24 cellular contexts compared by ENCODE assay signal in the genomic region with DNA sequence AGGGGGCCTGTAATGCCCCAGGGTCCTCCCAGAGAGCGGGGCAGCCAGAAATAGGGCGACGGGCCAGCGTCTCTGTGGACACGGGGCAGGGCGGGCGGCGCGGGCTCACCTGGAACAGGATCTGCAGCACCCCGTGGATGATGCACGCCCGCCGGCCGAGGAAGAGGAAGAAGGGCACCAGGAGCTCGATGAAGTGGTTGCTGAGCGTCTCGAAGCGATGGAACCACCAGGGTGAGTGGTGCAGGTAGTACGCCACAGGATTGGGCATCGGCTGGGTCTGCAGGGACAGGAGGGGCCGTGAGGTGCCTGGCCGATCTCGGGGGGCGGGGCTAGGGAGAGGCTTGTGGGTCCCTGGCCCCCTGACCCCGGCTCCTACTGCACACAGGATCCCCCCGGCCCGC.
DNase-seq lines count a peak whose midpoint lies in the region; ATAC-seq and TF ChIP-seq lines count a peak whose summit lies in the region.
"Had no signal": no experiment of that assay in that cellular context is flagged by ENCODE, and none has a peak within 500 bp of the region (broad histone marks: within the 10 kb centered on the region; RNA-seq: fewer than 3 reads in every experiment).

No MANE protein-coding gene starts in this region.

- no peak overlapping the region for H3K27ac Mint-ChIP-seq in activated CD4-positive, alpha-beta T cell treated with anti-CD3 and anti-CD28 coated beads for 36 hours
- no peak overlapping the region for H3K27ac Mint-ChIP-seq in activated CD4-positive, alpha-beta T cell treated with anti-CD3 and anti-CD28 coated beads, Interleukin-2, amount 10 ng/mL, durations not matched to agents 7 days and 5 days
- no peak overlapping the region for H3K27ac Mint-ChIP-seq in glutamatergic neuron (ENCODE audit: unreplicated experiment)
- H3K27ac Mint-ChIP-seq: CD8-positive, alpha-beta T cell had no signal

- no peaks in the 10 kb centered on the region for H3K4me1 Mint-ChIP-seq in activated CD4-positive, alpha-beta T cell treated with anti-CD3 and anti-CD28 coated beads for 36 hours
- H3K4me1 Mint-ChIP-seq in activated CD4-positive, alpha-beta T cell treated with anti-CD3 and anti-CD28 coated beads, Interleukin-2, amount 10 ng/mL, durations not matched to agents 7 days and 5 days, result no peaks in the 10 kb centered on the region
- no peaks in the 10 kb centered on the region for H3K4me1 Mint-ChIP-seq in glutamatergic neuron (ENCODE audit: low read depth, unreplicated experiment)

- H3K36me3 ChIP-seq in BE2C, result no peaks in the 10 kb centered on the region
- H3K36me3 ChIP-seq: SJSA1 had no signal

- no peaks in the 10 kb centered on the region for H3K27me3 ChIP-seq in BE2C
- H3K27me3 ChIP-seq: SJSA1 had no signal

- CTCF ChIA-PET in activated CD4-positive, alpha-beta T cell treated with anti-CD3 and anti-CD28 coated beads for 36 hours (lab: Charles Lee), result interaction anchor here (0.6 kb wide), 1 partner anchor 451 kb away, joined by 3 read pairs; no protein-coding TSS in a partner anchor
- CTCF ChIA-PET in activated CD4-positive, alpha-beta T cell treated with anti-CD3 and anti-CD28 coated beads, Interleukin-2, amount 10 ng/mL, durations not matched to agents 7 days and 5 days (lab: Charles Lee), result no interaction called here

- no peak overlapping the region for H3K4me3 Mint-ChIP-seq in activated CD4-positive, alpha-beta T cell treated with anti-CD3 and anti-CD28 coated beads for 36 hours
- no peak overlapping the region for H3K4me3 Mint-ChIP-seq in activated CD4-positive, alpha-beta T cell treated with anti-CD3 and anti-CD28 coated beads, Interleukin-2, amount 10 ng/mL, durations not matched to agents 7 days and 5 days
- H3K4me3 Mint-ChIP-seq in glutamatergic neuron (ENCODE audit: unreplicated experiment), result no peak overlapping the region
- H3K4me3 Mint-ChIP-seq: CD8-positive, alpha-beta T cell had no signal

- ATAC-seq in activated CD4-positive, alpha-beta T cell treated with anti-CD3 and anti-CD28 coated beads for 36 hours, result no peak
- ATAC-seq in GM18867 (IDR thresholded peaks at IDR 0.05; ENCODE audit: unreplicated experiment), result no peak
- ATAC-seq in left lobe of liver, result no peak
- ATAC-seq: CD8-positive, alpha-beta T cell; GM12878 had no signal

- 93 to 96% methylated on average over 27 of the region's 27 CpGs for WGBS in lower leg skin, 2 donors

- TF ChIP-seq POLR2A in lower leg skin (IDR thresholded peaks at IDR 0.05), result no peak

- no peaks in the 10 kb centered on the region for H3K9me3 Mint-ChIP-seq in activated CD4-positive, alpha-beta T cell treated with anti-CD3 and anti-CD28 coated beads for 36 hours (ENCODE audit: low read depth)
- no peaks in the 10 kb centered on the region for H3K9me3 Mint-ChIP-seq in activated CD4-positive, alpha-beta T cell treated with anti-CD3 and anti-CD28 coated beads, Interleukin-2, amount 10 ng/mL, durations not matched to agents 7 days and 5 days
- peaks cover 11% of the 10 kb centered on the region for H3K9me3 Mint-ChIP-seq in glutamatergic neuron (ENCODE audit: unreplicated experiment)
- H3K9me3 Mint-ChIP-seq: CD8-positive, alpha-beta T cell had no signal

- H3K27me3 Mint-ChIP-seq in activated CD4-positive, alpha-beta T cell treated with anti-CD3 and anti-CD28 coated beads for 36 hours, result no peaks in the 10 kb centered on the region
- H3K27me3 Mint-ChIP-seq in activated CD4-positive, alpha-beta T cell treated with anti-CD3 and anti-CD28 coated beads, Interleukin-2, amount 10 ng/mL, durations not matched to agents 7 days and 5 days, result no peaks in the 10 kb centered on the region
- no peaks in the 10 kb centered on the region for H3K27me3 Mint-ChIP-seq in glutamatergic neuron (ENCODE audit: unreplicated experiment)

- no peak for TF ChIP-seq CTCF in BE2C (IDR thresholded peaks at IDR 0.05; ENCODE audit: low read depth, low read length)
- TF ChIP-seq CTCF in glutamatergic neuron (IDR thresholded peaks at IDR 0.05; ENCODE audit: partially characterized antibody, unreplicated experiment), result no peak
- no peak for TF ChIP-seq CTCF in lower leg skin (IDR thresholded peaks at IDR 0.05)

- POLR2A ChIA-PET in activated CD4-positive, alpha-beta T cell treated with anti-CD3 and anti-CD28 coated beads for 36 hours (lab: Charles Lee), result no interaction called here
- POLR2A ChIA-PET in activated CD4-positive, alpha-beta T cell treated with anti-CD3 and anti-CD28 coated beads, Interleukin-2, amount 10 ng/mL, durations not matched to agents 7 days and 5 days (lab: Charles Lee), result no interaction called here

- intact Hi-C loops in activated CD4-positive, alpha-beta T cell treated with anti-CD3 and anti-CD28 coated beads for 36 hours (cut with DNase I, micrococcal nuclease), result no loop called here
- intact Hi-C loops in posterior vena cava (cut with DNase I) (no loop called here), lower leg skin (cut with DNase I; ENCODE audit: low total_unique reads) (no loop called here)

- no peak overlapping the region for H3K4me3 ChIP-seq in BE2C (ENCODE audit: low read depth, low read length)
- no peak overlapping the region for H3K4me3 ChIP-seq in lower leg skin (ENCODE audit: low read depth, poor library complexity, severe bottlenecking)
- H3K4me3 ChIP-seq: GM12878, SJSA1 had no signal

- peak; percentile 4 for DNase-seq in activated CD4-positive, alpha-beta T cell treated with anti-CD3 and anti-CD28 coated beads for 36 hours
- DNase-seq in activated CD4-positive, alpha-beta T cell treated with anti-CD3 and anti-CD28 coated beads, Interleukin-2, amount 10 ng/mL, durations not matched to agents 7 days and 5 days, result no peak
- DNase-seq in BE2C, result peak; percentile 14
- DNase-seq in glutamatergic neuron, result peak; percentile 10
- DNase-seq in posterior vena cava (ENCODE audit: low spot score), result peak; percentile 77
- no peak for DNase-seq in lower leg skin (ENCODE audit: low spot score in 2 of 2)
- no peak for DNase-seq in left lobe of liver (ENCODE audit: low spot score)
- DNase-seq: C1 segment of cervical spinal cord; CD8-positive, alpha-beta T cell; EL; GDM1; HCEC 1CT; KBM-7; NCI-H1105 treated with DMSO at 0.1 percent for 48 hours; NCI-H146; NCI-H1930; NCI-H2107; NCI-H446; NCI-H524 treated with DMSO at 0.1 percent for 48 hours; NCI-H774 had no signal

- H3K9me3 ChIP-seq in BE2C, result no peaks in the 10 kb centered on the region
- H3K9me3 ChIP-seq: Caco-2 had no signal

- H3K4me1 ChIP-seq in BE2C, result no peaks in the 10 kb centered on the region
- H3K4me1 ChIP-seq: Caco-2, SJSA1 had no signal

- H3K36me3 Mint-ChIP-seq in activated CD4-positive, alpha-beta T cell treated with anti-CD3 and anti-CD28 coated beads for 36 hours (ENCODE audit: low read depth), result no peaks in the 10 kb centered on the region
- no peaks in the 10 kb centered on the region for H3K36me3 Mint-ChIP-seq in activated CD4-positive, alpha-beta T cell treated with anti-CD3 and anti-CD28 coated beads, Interleukin-2, amount 10 ng/mL, durations not matched to agents 7 days and 5 days (ENCODE audit: low read depth)
- peaks cover 17% of the 10 kb centered on the region for H3K36me3 Mint-ChIP-seq in glutamatergic neuron (ENCODE audit: unreplicated experiment)

Comparison
In these comparisons a context has a peak if more than half of its experiments do, and no peak if none do; other contexts are left out.
1. DNase-seq: peak in activated CD4-positive, alpha-beta T cell treated with anti-CD3 and anti-CD28 coated beads for 36 hours (single experiment), BE2C (single experiment), glutamatergic neuron (single experiment) and posterior vena cava (single experiment); none in activated CD4-positive, alpha-beta T cell treated with anti-CD3 and anti-CD28 coated beads, Interleukin-2, amount 10 ng/mL, durations not matched to agents 7 days and 5 days (single experiment), lower leg skin (0 of 2) and left lobe of liver (single experiment).